In the genomic region with DNA sequence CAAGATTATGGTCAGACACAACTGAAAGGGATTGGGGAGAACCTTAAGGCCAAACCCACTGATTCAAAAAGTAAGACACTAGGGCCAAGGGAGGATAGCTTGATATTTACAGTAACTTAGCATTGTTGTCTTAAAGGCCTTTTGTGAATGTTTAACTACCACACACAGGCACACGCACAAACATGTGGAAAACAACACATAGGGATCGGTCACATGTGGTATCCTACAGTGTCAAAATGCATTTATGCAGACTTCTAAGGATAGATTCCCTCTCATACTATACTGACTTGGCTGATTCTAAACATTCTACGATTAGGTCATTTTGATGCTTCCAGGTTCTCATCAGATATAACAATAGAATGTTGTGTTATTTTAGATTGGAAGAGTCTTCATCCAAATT, we compare ENCODE assay signal across 28 cellular contexts.
"Had no signal": no experiment of that assay in that cellular context is flagged by ENCODE, and none has a peak within 500 bp of the region (broad histone marks: within the 10 kb centered on the region; RNA-seq: fewer than 3 reads in every experiment).

No MANE protein-coding gene starts in this region.

- H3K4me3 ChIP-seq: colonic mucosa, coronary artery, dorsolateral prefrontal cortex, esophagus muscularis mucosa, esophagus squamous epithelium, gastrocnemius medialis, gastroesophageal sphincter, heart left ventricle, heart right ventricle had no signal

- H3K9me3 ChIP-seq: colonic mucosa, esophagus muscularis mucosa, esophagus squamous epithelium, gastrocnemius medialis, gastroesophageal sphincter, heart left ventricle had no signal

- H3K27me3 ChIP-seq: colonic mucosa, dorsolateral prefrontal cortex, esophagus muscularis mucosa, esophagus squamous epithelium, foreskin keratinocyte, gastrocnemius medialis, gastroesophageal sphincter, heart left ventricle, heart right ventricle had no signal

- H3K36me3 ChIP-seq: colonic mucosa, esophagus muscularis mucosa, esophagus squamous epithelium, gastrocnemius medialis, gastroesophageal sphincter, heart left ventricle, heart right ventricle had no signal

- H3K27ac ChIP-seq: colonic mucosa, coronary artery, dorsolateral prefrontal cortex, epithelial cell of prostate, esophagus muscularis mucosa, esophagus squamous epithelium, foreskin keratinocyte, gastrocnemius medialis, gastroesophageal sphincter, heart left ventricle, heart right ventricle had no signal

- DNase-seq: colonic mucosa; cortex of kidney; dermis blood vessel endothelial cell; dorsolateral prefrontal cortex; effector CD4-positive, alpha-beta T cell; effector CD8-positive, alpha-beta T cell; effector memory CD4-positive, alpha-beta T cell; effector memory CD8-positive, alpha-beta T cell; endodermal cell; erythroblast; esophagus squamous epithelium; foreskin fibroblast; foreskin keratinocyte; foreskin melanocyte; gastrocnemius medialis; glutamatergic neuron; head of caudate nucleus; heart left ventricle; heart right ventricle had no signal

- H3K4me1 ChIP-seq: colonic mucosa, esophagus muscularis mucosa, esophagus squamous epithelium, foreskin keratinocyte, gastrocnemius medialis, gastroesophageal sphincter, heart left ventricle, heart right ventricle had no signal

- ATAC-seq: effector memory CD8-positive, alpha-beta T cell; esophagus mucosa; foreskin keratinocyte; gastrocnemius medialis; gastroesophageal sphincter; heart left ventricle; heart right ventricle had no signal

- FAIRE-seq: colon, endometrium, endothelial cell of umbilical vein, frontal cortex had no signal
